ENCODE assay signal across 25 cellular contexts in the genomic region with DNA sequence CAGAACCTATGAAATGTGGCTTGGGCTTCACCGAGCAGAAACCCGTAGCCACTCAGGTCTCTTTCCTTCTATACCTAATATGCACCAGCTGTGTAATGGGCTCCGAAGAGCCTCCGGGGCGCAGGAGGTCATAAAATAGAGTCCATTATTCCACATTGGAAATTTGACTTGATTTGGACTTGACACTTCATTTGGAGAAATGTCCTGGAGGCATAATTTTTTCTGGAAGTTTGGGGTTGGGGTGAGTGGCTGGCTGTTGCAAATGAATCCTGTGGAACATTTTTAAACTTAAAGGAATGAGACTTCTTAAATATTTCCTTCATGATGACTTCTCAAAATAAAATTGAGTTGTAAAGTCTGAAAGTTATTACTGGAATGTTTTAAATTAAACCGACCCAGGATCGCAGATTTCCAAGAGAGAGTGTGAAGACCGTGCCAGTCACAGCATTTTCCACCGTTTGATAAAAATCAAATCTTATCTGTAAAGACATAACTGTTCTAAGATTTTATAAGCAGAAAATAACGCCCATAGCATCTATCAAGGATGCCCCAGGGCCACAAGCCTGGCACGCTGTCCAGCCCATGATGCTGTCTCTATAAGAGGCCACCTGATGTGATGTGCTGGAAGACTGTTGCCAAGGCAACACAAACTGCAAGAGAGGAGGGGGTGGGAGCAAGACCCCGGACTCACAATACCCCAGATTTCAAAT.
"Had no signal": no experiment of that assay in that cellular context is flagged by ENCODE, and none has a peak within 500 bp of the region (broad histone marks: within the 10 kb centered on the region; RNA-seq: fewer than 3 reads in every experiment).

No MANE protein-coding gene starts in this region.

- DNase-seq: activated B cell treated with CpG ODN at 0.5 μM for 24 hours; activated CD4-positive, alpha-beta T cell treated with anti-CD3 and anti-CD28 coated beads for 48 hours; activated CD4-positive, alpha-beta T cell treated with anti-CD3 and anti-CD28 coated beads, Interleukin-2, amount 50 U/mL, for 1 hour; activated CD4-positive, alpha-beta T cell treated with anti-CD3 and anti-CD28 coated beads, Interleukin-2, amount 50 U/mL, for 48 hours; activated CD8-positive, alpha-beta memory T cell treated with anti-CD3 and anti-CD28 coated beads for 24 hours; activated CD8-positive, alpha-beta T cell treated with anti-CD3 and anti-CD28 coated beads for 36 hours; activated effector memory CD4-positive, alpha-beta T cell treated with Interleukin-2 at 50 U/mL for 16 hours; activated gamma-delta T cell treated with Interleukin-2 at 50 U/mL for 16 hours; activated naive CD4-positive, alpha-beta T cell treated with anti-CD3 and anti-CD28 coated beads, Interleukin-2, amount 50 U/mL, for 16 hours; activated naive CD4-positive, alpha-beta T cell treated with Interleukin-2 at 50 U/mL for 16 hours; activated T-cell treated with anti-CD3 and anti-CD28 coated beads, Interleukin-2, amount 50 U/mL, for 4 hours; amniotic stem cell; anterior cingulate cortex; brain microvascular endothelial cell; dorsolateral prefrontal cortex; effector memory CD4-positive, alpha-beta T cell; erythroblast; foreskin keratinocyte; gastrocnemius medialis; glutamatergic neuron; heart left ventricle; T1000; WERI-Rb-1 had no signal

- H3K36me3 ChIP-seq: brain microvascular endothelial cell, esophagus muscularis mucosa, gastrocnemius medialis, heart left ventricle, WERI-Rb-1 had no signal

- H3K27ac ChIP-seq: brain microvascular endothelial cell, coronary artery, dorsolateral prefrontal cortex, esophagus muscularis mucosa, foreskin keratinocyte, gastrocnemius medialis, heart left ventricle, WERI-Rb-1 had no signal

- H3K27me3 ChIP-seq: brain microvascular endothelial cell, dorsolateral prefrontal cortex, foreskin keratinocyte, gastrocnemius medialis, heart left ventricle had no signal

- H3K4me1 ChIP-seq: esophagus muscularis mucosa, gastrocnemius medialis, heart left ventricle had no signal

- H3K9me3 ChIP-seq: esophagus muscularis mucosa, gastrocnemius medialis, heart left ventricle had no signal

- H3K4me3 ChIP-seq: coronary artery, dorsolateral prefrontal cortex, esophagus muscularis mucosa, gastrocnemius medialis, heart left ventricle had no signal
